In the genomic region with DNA sequence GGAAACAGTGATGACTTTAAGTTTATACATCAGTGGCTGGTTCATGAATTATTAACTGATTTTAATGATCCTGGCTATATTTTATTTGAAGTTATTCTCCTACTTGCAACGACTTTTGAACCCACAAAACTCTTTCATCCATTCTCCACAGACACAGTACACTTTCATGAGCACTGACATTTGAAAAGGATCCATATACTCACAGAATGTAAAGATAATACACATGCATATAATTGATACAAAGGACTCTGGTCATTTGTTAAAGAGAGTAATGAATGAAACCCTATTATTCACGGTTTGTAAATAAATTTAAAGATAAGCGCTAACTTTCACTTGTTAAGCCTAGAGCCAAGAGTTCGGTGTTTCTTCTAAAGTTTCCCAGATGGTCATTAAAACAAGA, we compare ENCODE assay signal across 1 cellular context.
TF ChIP-seq lines count a peak whose summit lies in the region.

No MANE protein-coding gene starts in this region.

TF ChIP-seq in WTC11, 78 proteins besides CTCF, POLR2A, EP300 and RAD21 (continued from another document):
- TF ChIP-seq, protein P1, sequence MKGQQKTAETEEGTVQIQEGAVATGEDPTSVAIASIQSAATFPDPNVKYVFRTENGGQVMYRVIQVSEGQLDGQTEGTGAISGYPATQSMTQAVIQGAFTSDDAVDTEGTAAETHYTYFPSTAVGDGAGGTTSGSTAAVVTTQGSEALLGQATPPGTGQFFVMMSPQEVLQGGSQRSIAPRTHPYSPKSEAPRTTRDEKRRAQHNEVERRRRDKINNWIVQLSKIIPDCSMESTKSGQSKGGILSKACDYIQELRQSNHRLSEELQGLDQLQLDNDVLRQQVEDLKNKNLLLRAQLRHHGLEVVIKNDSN (CRISPR knock-in tag; IDR thresholded peaks at IDR 0.05), result no peak
- no peak for TF ChIP-seq ZBTB21 (CRISPR knock-in tag; IDR thresholded peaks at IDR 0.05; ENCODE audit: borderline replicate concordance)
- no peak for TF ChIP-seq KAT7 (CRISPR knock-in tag; IDR thresholded peaks at IDR 0.05; ENCODE audit: borderline replicate concordance)
- no peak for TF ChIP-seq ETV6 (CRISPR knock-in tag; IDR thresholded peaks at IDR 0.05)
- TF ChIP-seq ZNF219 (CRISPR knock-in tag; IDR thresholded peaks at IDR 0.05; ENCODE audit: borderline replicate concordance), result no peak
- TF ChIP-seq, protein P2, sequence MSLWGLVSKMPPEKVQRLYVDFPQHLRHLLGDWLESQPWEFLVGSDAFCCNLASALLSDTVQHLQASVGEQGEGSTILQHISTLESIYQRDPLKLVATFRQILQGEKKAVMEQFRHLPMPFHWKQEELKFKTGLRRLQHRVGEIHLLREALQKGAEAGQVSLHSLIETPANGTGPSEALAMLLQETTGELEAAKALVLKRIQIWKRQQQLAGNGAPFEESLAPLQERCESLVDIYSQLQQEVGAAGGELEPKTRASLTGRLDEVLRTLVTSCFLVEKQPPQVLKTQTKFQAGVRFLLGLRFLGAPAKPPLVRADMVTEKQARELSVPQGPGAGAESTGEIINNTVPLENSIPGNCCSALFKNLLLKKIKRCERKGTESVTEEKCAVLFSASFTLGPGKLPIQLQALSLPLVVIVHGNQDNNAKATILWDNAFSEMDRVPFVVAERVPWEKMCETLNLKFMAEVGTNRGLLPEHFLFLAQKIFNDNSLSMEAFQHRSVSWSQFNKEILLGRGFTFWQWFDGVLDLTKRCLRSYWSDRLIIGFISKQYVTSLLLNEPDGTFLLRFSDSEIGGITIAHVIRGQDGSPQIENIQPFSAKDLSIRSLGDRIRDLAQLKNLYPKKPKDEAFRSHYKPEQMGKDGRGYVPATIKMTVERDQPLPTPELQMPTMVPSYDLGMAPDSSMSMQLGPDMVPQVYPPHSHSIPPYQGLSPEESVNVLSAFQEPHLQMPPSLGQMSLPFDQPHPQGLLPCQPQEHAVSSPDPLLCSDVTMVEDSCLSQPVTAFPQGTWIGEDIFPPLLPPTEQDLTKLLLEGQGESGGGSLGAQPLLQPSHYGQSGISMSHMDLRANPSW (CRISPR knock-in tag; conservative IDR thresholded peaks at IDR 0.05; ENCODE audit: low read depth), result no peak
- TF ChIP-seq SMAD3 (CRISPR knock-in tag; IDR thresholded peaks at IDR 0.05; ENCODE audit: borderline replicate concordance), result no peak
- TF ChIP-seq, protein P3, sequence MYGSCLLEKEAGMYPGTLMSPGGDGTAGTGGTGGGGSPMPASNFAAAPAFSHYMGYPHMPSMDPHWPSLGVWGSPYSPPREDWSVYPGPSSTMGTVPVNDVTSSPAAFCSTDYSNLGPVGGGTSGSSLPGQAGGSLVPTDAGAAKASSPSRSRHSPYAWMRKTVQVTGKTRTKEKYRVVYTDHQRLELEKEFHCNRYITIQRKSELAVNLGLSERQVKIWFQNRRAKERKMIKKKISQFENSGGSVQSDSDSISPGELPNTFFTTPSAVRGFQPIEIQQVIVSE (CRISPR knock-in tag; IDR thresholded peaks at IDR 0.05; ENCODE audit: borderline replicate concordance), result no peak
- TF ChIP-seq FOXP1 (CRISPR knock-in tag; IDR thresholded peaks at IDR 0.05; ENCODE audit: borderline replicate concordance), result no peak
- TF ChIP-seq EMX1 (CRISPR knock-in tag; IDR thresholded peaks at IDR 0.05), result no peak
- no peak for TF ChIP-seq NR1H2 (CRISPR knock-in tag; IDR thresholded peaks at IDR 0.05)
